ENCODE assay signal across 15 cellular contexts in genomic region chr9:136346157-136346481, GRCh38. TPM values are rescaled to one million over a fixed set of nuclear protein-coding genes. Genes with fewer than 3 reads are reported as not detected.
DNase-seq lines count a peak whose midpoint lies in the region; ATAC-seq and TF ChIP-seq lines count a peak whose summit lies in the region.
"Had no signal": no experiment of that assay in that cellular context is flagged by ENCODE, and none has a peak within 500 bp of the region (broad histone marks: within the 10 kb centered on the region; RNA-seq: fewer than 3 reads in every experiment).

No MANE protein-coding gene starts in this region.

- ATAC-seq in PC-3 (no peak), left lung (no peak)

- no peaks in the 10 kb centered on the region for H3K79me2 ChIP-seq in PC-3 (ENCODE audit: low read length)
- no peaks in the 10 kb centered on the region for H3K79me2 ChIP-seq in osteoblast (ENCODE audit: insufficient read depth, low read length)

- H3K4me3 ChIP-seq in PC-3 (ENCODE audit: low read length): no peak overlapping the region; the same call in 1 of the 2 replicates
- H3K4me3 ChIP-seq in endodermal cell (ENCODE audit: low read length): no peak overlapping the region
- H3K4me3 ChIP-seq in osteoblast (ENCODE audit: insufficient read depth, low read length): peak overlapping the region; percentile 13
- peak overlapping the region in 1 of 2 donors; percentile 13 for H3K4me3 ChIP-seq in left lung
- H3K4me3 ChIP-seq: psoas muscle had no signal

- H3K4me2 ChIP-seq in PC-3 (ENCODE audit: low read length): peak overlapping the region; percentile 72
- peak overlapping the region; percentile 60 for H3K4me2 ChIP-seq in osteoblast (ENCODE audit: insufficient read depth, low read length)

- no peak for DNase-seq in PC-3
- DNase-seq in endodermal cell: no peak
- no peak for DNase-seq in osteoblast (ENCODE audit: insufficient read length, low spot score, missing footprints)
- no peak for DNase-seq in RPMI8226
- DNase-seq in ureter (ENCODE audit: low spot score): no peak
- no peak for DNase-seq in HK-2 (ENCODE audit: unreplicated experiment)
- DNase-seq in left lung: no peak
- DNase-seq: activated B cell treated with CpG ODN at 0.5 μM for 24 hours; activated CD8-positive, alpha-beta memory T cell treated with anti-CD3 and anti-CD28 coated beads, Interleukin-2, amount 50 U/mL, for 4 hours; activated naive CD4-positive, alpha-beta T cell treated with anti-CD3 and anti-CD28 coated beads for 36 hours; NCI-H1436 treated with DMSO at 0.1 percent for 48 hours; NCI-H345 had no signal

- H3K4me1 ChIP-seq in PC-3 (ENCODE audit: insufficient read depth, low read length) (peaks cover 12% of the 10 kb centered on the region; the same call in 1 of the 2 replicates), endodermal cell (ENCODE audit: control insufficient read depth, insufficient read depth, low read length) (peaks cover 6% of the 10 kb centered on the region), osteoblast (ENCODE audit: insufficient read depth, low read length) (peaks cover 27% of the 10 kb centered on the region), left lung (peaks cover 16 to 32% of the 10 kb centered on the region in 2 donors)
- H3K4me1 ChIP-seq: psoas muscle had no signal

- H3K9ac ChIP-seq in PC-3 (ENCODE audit: low read length) (peak overlapping the region; percentile 26; the same call in 1 of the 2 replicates), endodermal cell (ENCODE audit: extremely low read depth, low read length, poor library complexity, severe bottlenecking) (no peak overlapping the region)

- H3K27ac ChIP-seq in 22Rv1 (no peak overlapping the region), PC-3 (ENCODE audit: low read length) (no peak overlapping the region), endodermal cell (ENCODE audit: low read depth, low read length) (peak overlapping the region; percentile 21), osteoblast (ENCODE audit: low read depth, low read length) (no peak overlapping the region), left lung (peak overlapping the region in 1 of 2 donors; percentile 29)
- H3K27ac ChIP-seq: psoas muscle had no signal

- CTCF ChIA-PET in PC-3 (lab: Charles Lee): interaction anchor here (1.0 kb wide), 2 partner anchors 17 to 53 kb away, joined by 3 to 13 read pairs; partner anchors contain the start of gene DNLZ

- H4K20me1 ChIP-seq in PC-3 (ENCODE audit: low read length) (no peaks in the 10 kb centered on the region), osteoblast (ENCODE audit: insufficient read depth, low read length) (peaks cover 40% of the 10 kb centered on the region)

- H3K4me3 Mint-ChIP-seq in endodermal cell: no peak overlapping the region
- H3K4me3 Mint-ChIP-seq: activated B cell treated with CpG ODN at 0.5 μM for 24 hours; activated naive CD4-positive, alpha-beta T cell treated with anti-CD3 and anti-CD28 coated beads for 36 hours had no signal

- H3K36me3 ChIP-seq in PC-3 (ENCODE audit: low read depth, low read length) (no peaks in the 10 kb centered on the region), endodermal cell (ENCODE audit: control insufficient read depth, insufficient read depth, low read length) (no peaks in the 10 kb centered on the region), osteoblast (ENCODE audit: insufficient read depth, low read length) (peaks cover 23% of the 10 kb centered on the region), left lung (peaks cover 0 to under 1% of the 10 kb centered on the region in 2 donors)

- no peaks in the 10 kb centered on the region for H3K9me3 Mint-ChIP-seq in endodermal cell
- H3K9me3 Mint-ChIP-seq: activated B cell treated with CpG ODN at 0.5 μM for 24 hours; activated naive CD4-positive, alpha-beta T cell treated with anti-CD3 and anti-CD28 coated beads for 36 hours had no signal

- H3K27me3 ChIP-seq in PC-3 (ENCODE audit: low read length): no peaks in the 10 kb centered on the region
- no peaks in the 10 kb centered on the region for H3K27me3 ChIP-seq in endodermal cell (ENCODE audit: control insufficient read depth, insufficient read depth, low read length, poor library complexity, severe bottlenecking)
- no peaks in the 10 kb centered on the region for H3K27me3 ChIP-seq in osteoblast (ENCODE audit: insufficient read depth, low read length)
- no peaks in the 10 kb centered on the region for H3K27me3 ChIP-seq in left lung

- WGBS in endodermal cell (ENCODE audit: insufficient coverage in 1 of 2, insufficient read length in 1 of 2), 2 experiments: 89 to 93% methylated on average over 6 to 10 of the region's 10 CpGs

- intact Hi-C loops in PC-3 (cut with micrococcal nuclease) (no loop called here), left lung (cut with DNase I) (no loop called here)

- H2AFZ ChIP-seq in PC-3 (ENCODE audit: low read length): peak overlapping the region; percentile 54; the same call in 1 of the 2 replicates
- no peak overlapping the region for H2AFZ ChIP-seq in osteoblast (ENCODE audit: low read length)

- POLR2A ChIA-PET in PC-3 (lab: Charles Lee; ENCODE audit: unreplicated experiment): interaction anchor here (0.5 to 1.3 kb wide), 3 partner anchors 9 to 18 kb away, joined by 3 to 7 read pairs (median 7); partner anchors contain the start of gene DNLZ

- TF ChIP-seq CTCF in 22Rv1 (IDR thresholded peaks at IDR 0.05) (0 out of 2 replicates have a peak, but pooled peaks have one; percentile 5), PC-3 (conservative IDR thresholded peaks at IDR 0.05; ENCODE audit: low read depth, low read length) (0 out of 2 replicates have a peak, but pooled peaks have one; percentile 3), endodermal cell (conservative IDR thresholded peaks at IDR 0.05) (no peak), osteoblast (IDR thresholded peaks at IDR 0.05; ENCODE audit: extremely low read depth, low read depth, low read length) (no peak), left lung (IDR thresholded peaks at IDR 0.05) (no peak)

- no TSS peak for BruUV-seq in PC-3 (replicated peaks; lab: Mats Ljungman, UMichigan)

- H3F3A ChIP-seq in PC-3 (ENCODE audit: low read length, unreplicated experiment): no peaks in the 10 kb centered on the region

- H3K9me2 ChIP-seq in PC-3 (replicated peaks; ENCODE audit: low read length): no peaks in the 10 kb centered on the region

- H3K36me3 Mint-ChIP-seq in endodermal cell (ENCODE audit: low read depth): no peaks in the 10 kb centered on the region

- H3K27me3 Mint-ChIP-seq in endodermal cell (ENCODE audit: insufficient read depth): no peaks in the 10 kb centered on the region
- H3K27me3 Mint-ChIP-seq: activated B cell treated with CpG ODN at 0.5 μM for 24 hours had no signal

- H3K9me3 ChIP-seq in PC-3 (ENCODE audit: low read length): no peaks in the 10 kb centered on the region
- no peaks in the 10 kb centered on the region for H3K9me3 ChIP-seq in endodermal cell (ENCODE audit: control insufficient read depth, low read length)
- no peaks in the 10 kb centered on the region for H3K9me3 ChIP-seq in osteoblast (ENCODE audit: low read depth, low read length)
- no peaks in the 10 kb centered on the region for H3K9me3 ChIP-seq in left lung
- H3K9me3 ChIP-seq: psoas muscle had no signal

- no peak overlapping the region for H3K27ac Mint-ChIP-seq in endodermal cell
- H3K27ac Mint-ChIP-seq: activated B cell treated with CpG ODN at 0.5 μM for 24 hours; activated naive CD4-positive, alpha-beta T cell treated with anti-CD3 and anti-CD28 coated beads for 36 hours had no signal

- H3K4me1 Mint-ChIP-seq in endodermal cell: peaks cover 3% of the 10 kb centered on the region

RNA-seq across cellular contexts. Expression of gene DNLZ, which starts 17.4 kb away (rescaled TPM):
- total RNA-seq in PC-3 (2014; rRNA removed) (51.4 and 64.9 TPM in 2 replicates), endodermal cell (10 to 100 TPM; 12.6 to 20.1 TPM), osteoblast (4.3 and 4.4 TPM in 2 replicates), ureter (24.9 TPM), left lung (10 to 100 TPM; 12.0 to 17.5 TPM)
- polyA plus RNA-seq in endodermal cell (2013, experiment 1 of 2): 10.9 TPM
- 9.2 TPM for polyA plus RNA-seq in endodermal cell (2013, experiment 2 of 2)

RNA-seq across cellular contexts. Expression of gene GPSM1, which starts 18.8 kb away (rescaled TPM):
- total RNA-seq in PC-3 (2014; rRNA removed) (26.9 and 27.8 TPM in 2 replicates), endodermal cell (10 to 100 TPM; 37.2 to 38.6 TPM), osteoblast (30.9 and 39.1 TPM in 2 replicates), ureter (16.6 TPM), left lung (10 to 100 TPM; 21.7 to 22.4 TPM)
- 48.0 TPM for polyA plus RNA-seq in endodermal cell (2013, experiment 1 of 2)
- polyA plus RNA-seq in endodermal cell (2013, experiment 2 of 2): 42.4 TPM

RNA-seq across cellular contexts. Expression of gene CARD9, which starts 27.4 kb away (rescaled TPM):
- total RNA-seq in PC-3 (2014; rRNA removed) (0.52 and 1.1 TPM in 2 replicates), endodermal cell (1 to 10 TPM in 1 of 2 donors, under 1 TPM in 1; 0.35 to 1.5 TPM), osteoblast (1.8 and 5.1 TPM in 2 replicates), ureter (11.5 TPM), left lung (10 to 100 TPM in 1 of 2 donors, 1 to 10 TPM in 1; 6.6 to 11.1 TPM)
- 0.57 TPM for polyA plus RNA-seq in endodermal cell (2013, experiment 1 of 2)
- 0.21 TPM for polyA plus RNA-seq in endodermal cell (2013, experiment 2 of 2)

RNA-seq across cellular contexts. Expression of gene CCDC187, which starts 42.2 kb away (rescaled TPM):
- total RNA-seq in PC-3 (2014; rRNA removed) (0.04 TPM in 1 of 2 replicates, not detected in the other), endodermal cell (under 1 TPM; 0.04 to 0.09 TPM), osteoblast (under 0.01 TPM in 1 of 2 replicates, not detected in the other), ureter (9.0 TPM), left lung (1 to 10 TPM in 1 of 2 donors, under 1 TPM in 1; 0.47 to 2.6 TPM)
- polyA plus RNA-seq in endodermal cell (2013, experiment 1 of 2): 0.04 TPM
- 0.04 TPM for polyA plus RNA-seq in endodermal cell (2013, experiment 2 of 2)
- total RNA-seq: activated naive CD4-positive, alpha-beta T cell treated with anti-CD3 and anti-CD28 coated beads for 36 hours; bronchial epithelial cell; psoas muscle had no signal
- polyA plus RNA-seq: psoas muscle had no signal

RNA-seq across cellular contexts. Expression of gene SNAPC4, which starts 53.9 kb away (rescaled TPM):
- 7.5 and 7.8 TPM in 2 replicates for total RNA-seq in PC-3 (2014; rRNA removed)
- total RNA-seq in endodermal cell: 10 to 100 TPM; 18.0 to 18.7 TPM
- 14.5 TPM for polyA plus RNA-seq in endodermal cell (2013, experiment 1 of 2)
- polyA plus RNA-seq in endodermal cell (2013, experiment 2 of 2): 13.5 TPM
- 8.0 and 9.0 TPM in 2 replicates for total RNA-seq in osteoblast
- total RNA-seq in ureter: 14.0 TPM
- total RNA-seq in left lung: 1 to 10 TPM; 5.8 to 7.6 TPM

Comparison
In these comparisons a context has a peak if more than half of its experiments do, and no peak if none do; other contexts are left out.
1. CTCF ChIP-seq: peak in 22Rv1 (single experiment) and PC-3 (single experiment); none in endodermal cell (single experiment), osteoblast (single experiment) and left lung (0 of 2).